Comparison of ENCODE assay signal across 10 cellular contexts in genomic region chr10:11824376-11824775, GRCh38. TPM values are rescaled to one million over a fixed set of nuclear protein-coding genes. Genes with fewer than 3 reads are reported as not detected.
A peak's percentile ranks its signal among the peaks of the same experiment; 100 is the strongest.
DNase-seq lines count a peak whose midpoint lies in the region; ATAC-seq, FAIRE-seq and TF ChIP-seq lines count a peak whose summit lies in the region.
"Had no signal": no experiment of that assay in that cellular context is flagged by ENCODE, and none has a peak within 500 bp of the region (broad histone marks: within the 10 kb centered on the region; RNA-seq: fewer than 3 reads in every experiment).

No MANE protein-coding gene starts in this region.

- peaks cover 66% of the 10 kb centered on the region for H3K79me2 ChIP-seq in mammary epithelial cell (ENCODE audit: insufficient read depth, low read length)

- peaks cover under 1% of the 10 kb centered on the region for H4K20me1 ChIP-seq in mammary epithelial cell (ENCODE audit: insufficient read depth, low read length)

- in situ Hi-C loops in mammary epithelial cell (cut with MboI; ENCODE audit: low sequenced_read_pairs in 2 of 2), result no loop called here

- H2BK15ac ChIP-seq in mesenchymal stem cell (ENCODE audit: low read depth, poor library complexity, severe bottlenecking), result no peak overlapping the region

- ATAC-seq in mucosa of descending colon, result no peak

- no peak overlapping the region for H3K23ac ChIP-seq in mesenchymal stem cell (ENCODE audit: low read length in 2 of 2)

- no peak for TF ChIP-seq POLR2A in GM12891 (IDR thresholded peaks at IDR 0.05; ENCODE audit: low read depth, low read length)
- TF ChIP-seq POLR2A in adrenal gland (IDR thresholded peaks at IDR 0.05), result no peak

- TF ChIP-seq CTCF in A673 (conservative IDR thresholded peaks at IDR 0.05; ENCODE audit: low read depth, low read length) (no peak), mammary epithelial cell (conservative IDR thresholded peaks at IDR 0.05 in 1 of 2, IDR thresholded peaks at IDR 0.05 in 1 of 2; ENCODE audit: extremely low read depth in 1 of 2, insufficient read depth in 1 of 2, low read depth in 1 of 2, low read length in 2 of 2) (no peak), mucosa of descending colon (IDR thresholded peaks at IDR 0.05) (no peak), adrenal gland (IDR thresholded peaks at IDR 0.05) (no peak)

- no peaks in the 10 kb centered on the region for H3K27me3 ChIP-seq in A673 (replicated peaks; ENCODE audit: insufficient read depth, low read depth, low read length, poor library complexity)
- no peaks in the 10 kb centered on the region for H3K27me3 ChIP-seq in mammary epithelial cell (ENCODE audit: insufficient read depth, low read length)
- H3K27me3 ChIP-seq in mesenchymal stem cell (ENCODE audit: control insufficient read depth in 1 of 2, insufficient read depth in 1 of 2, low read length in 2 of 2), result peaks cover 0 to 22% of the 10 kb centered on the region in 2 experiments
- H3K27me3 ChIP-seq in adrenal gland, result peaks cover 18% of the 10 kb centered on the region

- H3K27ac ChIP-seq in A673 (ENCODE audit: low read depth, low read length, poor library complexity, severe bottlenecking) (peak overlapping the region; percentile 90), mammary epithelial cell (ENCODE audit: insufficient read depth, low read depth, low read length) (peak overlapping the region; percentile 59), mesenchymal stem cell (ENCODE audit: low read length, poor library complexity, severe bottlenecking) (no peak overlapping the region), adrenal gland (peak overlapping the region in 1 of 5 donors; percentile 80)
- H3K27ac ChIP-seq: WERI-Rb-1 had no signal

- intact Hi-C loops in A673 (cut with micrococcal nuclease; ENCODE audit: unreplicated experiment) (loop anchor here (5.0 kb wide), 1 partner anchor 37 kb away; no protein-coding TSS in a partner anchor), mammary epithelial cell (cut with micrococcal nuclease) (no loop called here), mucosa of descending colon (cut with DNase I, micrococcal nuclease) (no loop called here), adrenal gland (cut with DNase I) (no loop called here)

- H2AFZ ChIP-seq in mammary epithelial cell (ENCODE audit: low read depth, low read length) (peak overlapping the region; percentile 86), mesenchymal stem cell (ENCODE audit: low read depth, low read length) (no peak overlapping the region)

- H4K8ac ChIP-seq in mesenchymal stem cell (ENCODE audit: low read length), result no peak overlapping the region

- H3K14ac ChIP-seq in mesenchymal stem cell (ENCODE audit: low read length in 2 of 2), result no peak overlapping the region

- no peaks in the 10 kb centered on the region for H3K36me3 ChIP-seq in A673 (ENCODE audit: insufficient read depth, low read length, poor library complexity, severe bottlenecking)
- no peaks in the 10 kb centered on the region for H3K36me3 ChIP-seq in mammary epithelial cell (ENCODE audit: insufficient read depth, low read length)
- no peaks in the 10 kb centered on the region for H3K36me3 ChIP-seq in mesenchymal stem cell (ENCODE audit: control insufficient read depth in 1 of 2, insufficient read depth in 2 of 2, low read depth in 1 of 2, low read length in 2 of 2)
- no peaks in the 10 kb centered on the region for H3K36me3 ChIP-seq in mucosa of descending colon (ENCODE audit: low read depth)
- H3K36me3 ChIP-seq in adrenal gland (replicated peaks in 1 of 2), result no peaks in the 10 kb centered on the region
- H3K36me3 ChIP-seq: WERI-Rb-1 had no signal

- H3K9ac ChIP-seq in mammary epithelial cell (ENCODE audit: insufficient read depth, low read length), result peak overlapping the region; percentile 81
- H3K9ac ChIP-seq in mesenchymal stem cell (ENCODE audit: low read length), result peak overlapping the region; percentile 77

- POLR2A ChIA-PET in A673 (lab: Charles Lee; ENCODE audit: low non-redundant PET), result no interaction called here

- no peaks in the 10 kb centered on the region for H3K9me3 ChIP-seq in A673 (ENCODE audit: low read depth, low read length, poor library complexity, severe bottlenecking)
- no peaks in the 10 kb centered on the region for H3K9me3 ChIP-seq in mammary epithelial cell (replicated peaks; ENCODE audit: insufficient read depth, low read length)
- H3K9me3 ChIP-seq in mesenchymal stem cell (ENCODE audit: control insufficient read depth, low read length), result no peaks in the 10 kb centered on the region
- H3K9me3 ChIP-seq in mucosa of descending colon, result no peaks in the 10 kb centered on the region
- no peaks in the 10 kb centered on the region for H3K9me3 ChIP-seq in adrenal gland (replicated peaks in 1 of 3)

- peaks cover 22% of the 10 kb centered on the region for H3K79me1 ChIP-seq in mesenchymal stem cell (replicated peaks; ENCODE audit: low read length, poor library complexity, severe bottlenecking)

- H3K4me1 ChIP-seq in A673 (ENCODE audit: insufficient read depth, low read length, poor library complexity, severe bottlenecking) (peaks cover 41% of the 10 kb centered on the region), mammary epithelial cell (ENCODE audit: insufficient read depth, low read length) (peaks cover 18% of the 10 kb centered on the region), mesenchymal stem cell (ENCODE audit: control insufficient read depth, insufficient read depth, low read depth, low read length) (peaks cover 6% of the 10 kb centered on the region), mucosa of descending colon (ENCODE audit: low read depth) (no peaks in the 10 kb centered on the region), adrenal gland (replicated peaks in 1 of 2) (no peaks in the 10 kb centered on the region)

- H2AK5ac ChIP-seq in mesenchymal stem cell (ENCODE audit: low read length, severe bottlenecking), result no peak overlapping the region

- no peak overlapping the region for H3K4ac ChIP-seq in mesenchymal stem cell (ENCODE audit: low read depth in 1 of 2, low read length in 2 of 2)

- CTCF ChIA-PET in A673 (lab: Charles Lee), result no interaction called here
- CTCF ChIA-PET in mammary epithelial cell (lab: Charles Lee; ENCODE audit: low non-redundant PET), result no interaction called here

- H3K4me2 ChIP-seq in mammary epithelial cell (ENCODE audit: insufficient read depth, low read depth, low read length), result peak overlapping the region; percentile 85
- peak overlapping the region; percentile 91 for H3K4me2 ChIP-seq in mesenchymal stem cell (ENCODE audit: low read length, poor library complexity, severe bottlenecking)

- DNase-seq in A673 (ENCODE audit: low spot score), result no peak
- DNase-seq in HT-29 (ENCODE audit: low spot score), result peak; percentile 40
- peak; percentile 23 for DNase-seq in mammary epithelial cell
- DNase-seq in mesenchymal stem cell, result no peak
- no peak for DNase-seq in NAMALWA (ENCODE audit: low spot score)
- no peak for DNase-seq in mucosa of descending colon
- DNase-seq in GM12891 (ENCODE audit: insufficient read length, low spot score), result no peak
- no peak for DNase-seq in adrenal gland
- DNase-seq: effector memory CD8-positive, alpha-beta T cell had no signal

- no peak for FAIRE-seq in GM12891 (lab: Jason Lieb, UNC)

- no peak overlapping the region for H2BK12ac ChIP-seq in mesenchymal stem cell (ENCODE audit: low read length in 2 of 2)

- no peak overlapping the region for H2BK120ac ChIP-seq in mesenchymal stem cell (ENCODE audit: low read depth, low read length)

- H2BK5ac ChIP-seq in mesenchymal stem cell (ENCODE audit: low read depth, low read length, poor library complexity, severe bottlenecking), result no peak overlapping the region

- no peak overlapping the region for H4K91ac ChIP-seq in mesenchymal stem cell (ENCODE audit: low read length)

- no peak overlapping the region for H3K18ac ChIP-seq in mesenchymal stem cell (ENCODE audit: low read depth in 1 of 2, low read length in 2 of 2)

- H3K4me3 ChIP-seq in A673 (ENCODE audit: low read depth, low read length, poor library complexity, severe bottlenecking) (peak overlapping the region; percentile 99), mammary epithelial cell (replicated peaks in 1 of 3; ENCODE audit: insufficient read depth in 1 of 3, low read depth in 2 of 3, low read length in 3 of 3) (peak overlapping the region; percentile 89 to 97 (median 92)), mesenchymal stem cell (ENCODE audit: insufficient read depth in 1 of 2, low read depth in 1 of 2, low read length in 2 of 2) (peak overlapping the region in 1 of 2 experiments; percentile 81), mucosa of descending colon (no peak overlapping the region), adrenal gland (peak overlapping the region in 1 of 4 donors; percentile 56)

- dilution Hi-C loops in mammary epithelial cell (cut with HindIII; ENCODE audit: low sequenced_read_pairs), result no loop called here

- whole genome bisulfite sequencing in mammary epithelial cell (ENCODE audit: low coverage, missing lambda C conversion rate), result 4% methylated on average over 6 of the region's 6 CpGs
- 64% methylated on average over 3 of the region's 6 CpGs for WGBS in mesenchymal stem cell
- 58 to 67% (median 60%) methylated on average over 6 of the region's 6 CpGs for WGBS in adrenal gland, 4 donors

- BruUV-seq in A673 (replicated peaks; lab: Mats Ljungman, UMichigan), result TSS peak; percentile 45
- no TSS peak for BruUV-seq in mammary epithelial cell (replicated peaks; lab: Mats Ljungman, UMichigan)

TF ChIP-seq in GM12891, 5 proteins besides CTCF, POLR2A, EP300 and RAD21:
- no peak for TF ChIP-seq POU2F2 (IDR thresholded peaks at IDR 0.05; ENCODE audit: low read depth, low read length)
- no peak for TF ChIP-seq TAF1 (IDR thresholded peaks at IDR 0.05; ENCODE audit: low read depth, low read length)
- no peak for TF ChIP-seq PAX5 (IDR thresholded peaks at IDR 0.05; ENCODE audit: insufficient read depth, low read length, severe bottlenecking)
- TF ChIP-seq POLR2AphosphoS5 (IDR thresholded peaks at IDR 0.05; ENCODE audit: low read depth, low read length), result no peak
- no peak for TF ChIP-seq SPI1 (IDR thresholded peaks at IDR 0.05; ENCODE audit: low read depth, low read length)

RNA-seq across cellular contexts. Expression of gene PROSER2, which starts 1.2 kb away (rescaled TPM):
- 37.1 and 40.4 TPM in 2 replicates for total RNA-seq in A673 (2021)
- 56.9 and 58.8 TPM in 2 replicates for total RNA-seq in HT-29 (2014; rRNA removed; shearing (Covaris generic))
- 10 to 100 TPM; 56.3 to 65.7 TPM for total RNA-seq in mammary epithelial cell
- 20.4 TPM for polyA plus RNA-seq in mammary epithelial cell
- polyA minus RNA-seq in mammary epithelial cell, result 18.0 TPM
- polyA plus RNA-seq in mesenchymal stem cell (2013, experiment 1 of 2), result 1.7 TPM
- polyA plus RNA-seq in mesenchymal stem cell (2013, experiment 2 of 2), result 2.0 TPM
- total RNA-seq in mucosa of descending colon, result 10 to 100 TPM in 1 of 3 donors, 1 to 10 TPM in 2; 3.9 to 10.4 (median 6.2) TPM
- 0.72 TPM for polyA plus RNA-seq in GM12891 (2012; ENCODE audit: low read depth, missing spikeins)
- 10 to 100 TPM in 1 of 8 donors, 1 to 10 TPM in 7; 1.0 to 16.6 (median 4.5) TPM for total RNA-seq in adrenal gland
- 1 to 10 TPM in 2 of 3 donors, under 1 TPM in 1; 0.82 to 1.7 (median 1.5) TPM for polyA plus RNA-seq in adrenal gland

Comparison
In these comparisons a context has a peak if more than half of its experiments do, and no peak if none do; other contexts are left out.
1. DNase-seq: peak in HT-29 (single experiment) and mammary epithelial cell (single experiment); none in A673 (single experiment), mesenchymal stem cell (single experiment), NAMALWA (single experiment), mucosa of descending colon (0 of 3), GM12891 (single experiment) and adrenal gland (0 of 7).